29 cellular contexts compared by ENCODE assay signal in the genomic region with DNA sequence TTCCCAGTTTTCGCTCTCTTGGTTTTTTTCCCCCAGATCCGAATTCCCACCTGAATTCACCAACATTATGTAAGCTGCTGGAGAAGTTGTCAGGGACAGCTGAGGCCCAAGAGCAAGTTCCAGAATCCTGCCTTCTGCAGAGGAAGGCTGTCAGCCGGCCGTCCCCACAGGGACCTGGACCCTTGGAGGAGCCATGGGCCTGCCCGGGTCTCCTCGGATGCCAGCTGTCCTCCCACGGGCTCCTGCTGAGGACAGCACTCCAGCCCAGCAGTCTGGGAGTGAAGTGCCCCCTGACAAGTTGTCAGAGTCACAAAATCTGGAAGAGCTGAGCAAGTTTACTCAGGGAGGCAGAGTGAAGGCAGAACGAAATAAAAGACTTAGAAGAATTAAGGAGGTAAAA.
"Had no signal": no experiment of that assay in that cellular context is flagged by ENCODE, and none has a peak within 500 bp of the region (broad histone marks: within the 10 kb centered on the region; RNA-seq: fewer than 3 reads in every experiment).

No MANE protein-coding gene starts in this region.

- H3K27me3 Mint-ChIP-seq: activated B cell treated with CpG ODN at 0.5 μM for 24 hours; brain; stimulated activated memory B cell treated with anti-CD40 and anti-IgM and Interleukin-4, amounts not matched to agents 10 μg/mL and 1 μg/mL and 100 μg/mL, for 72 hours had no signal

- H3K9me3 Mint-ChIP-seq: activated B cell treated with CpG ODN at 0.5 μM for 24 hours; activated naive CD8-positive, alpha-beta T cell treated with anti-CD3 and anti-CD28 coated beads for 36 hours; activated T-cell treated with anti-CD3 and anti-CD28 coated beads, Interleukin-2, amount 50 U/mL, for 72 hours; dendritic cell treated with granulocyte-macrophage colony-stimulating factor and Interleukin-4, amounts not matched to agents 40 ng/mL and 50 ng/mL, for 4 days; endodermal cell; stimulated activated memory B cell treated with anti-CD40 and anti-IgM and Interleukin-4, amounts not matched to agents 10 μg/mL and 1 μg/mL and 100 μg/mL, for 72 hours; stimulated activated naive CD8-positive, alpha-beta T cell treated with anti-CD3 and anti-CD28 coated beads, Interleukin-15, amount 100 ng/mL, for 72 hours; T-helper 2 cell treated with Interferon-gamma antibody and Interleukin-4, amounts not matched to agents 5 μg/mL and 100 μg/mL, for 36 hours had no signal

- ATAC-seq: activated CD4-positive, alpha-beta T cell treated with anti-CD3 and anti-CD28 coated beads for 36 hours; activated T-cell treated with anti-CD3 and anti-CD28 coated beads, Interleukin-2, amount 50 U/mL, for 72 hours; foreskin keratinocyte; stimulated activated memory B cell treated with anti-CD40 and anti-IgM and Interleukin-4, amounts not matched to agents 10 μg/mL and 1 μg/mL and 100 μg/mL, for 72 hours; stimulated activated naive CD8-positive, alpha-beta T cell treated with anti-CD3 and anti-CD28 coated beads, Interleukin-15, amount 100 ng/mL, for 72 hours had no signal

- H3K27ac ChIP-seq: adrenal gland, esophagus muscularis mucosa, foreskin keratinocyte, left ventricle myocardium inferior, ovary, prostate gland had no signal

- H3K4me3 ChIP-seq: adrenal gland, esophagus muscularis mucosa, left ventricle myocardium inferior, ovary, prostate gland, smooth muscle cell had no signal

- H3K4me1 ChIP-seq: adrenal gland, foreskin keratinocyte, left ventricle myocardium inferior, prostate gland had no signal

- H3K9me3 ChIP-seq: adrenal gland, esophagus muscularis mucosa, left ventricle myocardium inferior, ovary, prostate gland had no signal

- H3K4me3 Mint-ChIP-seq: activated B cell treated with CpG ODN at 0.5 μM for 24 hours; activated CD4-positive, alpha-beta T cell treated with anti-CD3 and anti-CD28 coated beads for 36 hours; activated naive CD8-positive, alpha-beta T cell treated with anti-CD3 and anti-CD28 coated beads for 36 hours; activated T-cell treated with anti-CD3 and anti-CD28 coated beads, Interleukin-2, amount 50 U/mL, for 72 hours; brain; dendritic cell treated with granulocyte-macrophage colony-stimulating factor and Interleukin-4, amounts not matched to agents 40 ng/mL and 50 ng/mL, for 4 days; endodermal cell; naive B cell; stimulated activated memory B cell treated with anti-CD40 and anti-IgM and Interleukin-4, amounts not matched to agents 10 μg/mL and 1 μg/mL and 100 μg/mL, for 72 hours; stimulated activated naive CD8-positive, alpha-beta T cell treated with anti-CD3 and anti-CD28 coated beads, Interleukin-15, amount 100 ng/mL, for 72 hours; T-helper 2 cell treated with Interferon-gamma antibody and Interleukin-4, amounts not matched to agents 5 μg/mL and 100 μg/mL, for 36 hours had no signal

- H3K4me2 ChIP-seq: smooth muscle cell had no signal

- H3K36me3 Mint-ChIP-seq: activated naive CD8-positive, alpha-beta T cell treated with anti-CD3 and anti-CD28 coated beads for 36 hours; brain; naive B cell; stimulated activated memory B cell treated with anti-CD40 and anti-IgM and Interleukin-4, amounts not matched to agents 10 μg/mL and 1 μg/mL and 100 μg/mL, for 72 hours had no signal

- H3K27me3 ChIP-seq: adrenal gland, esophagus muscularis mucosa, foreskin keratinocyte, ovary had no signal

- H3K27ac Mint-ChIP-seq: activated B cell treated with CpG ODN at 0.5 μM for 24 hours; activated CD4-positive, alpha-beta T cell treated with anti-CD3 and anti-CD28 coated beads for 36 hours; activated naive CD8-positive, alpha-beta T cell treated with anti-CD3 and anti-CD28 coated beads for 36 hours; activated T-cell treated with anti-CD3 and anti-CD28 coated beads, Interleukin-2, amount 50 U/mL, for 72 hours; dendritic cell treated with granulocyte-macrophage colony-stimulating factor and Interleukin-4, amounts not matched to agents 40 ng/mL and 50 ng/mL, for 4 days; endodermal cell; naive B cell; stimulated activated memory B cell treated with anti-CD40 and anti-IgM and Interleukin-4, amounts not matched to agents 10 μg/mL and 1 μg/mL and 100 μg/mL, for 72 hours; T-helper 2 cell treated with Interferon-gamma antibody and Interleukin-4, amounts not matched to agents 5 μg/mL and 100 μg/mL, for 36 hours had no signal

- DNase-seq: activated B cell treated with CpG ODN at 0.5 μM for 24 hours; activated CD4-positive, alpha-beta T cell treated with anti-CD3 and anti-CD28 coated beads for 36 hours; activated effector memory CD4-positive, alpha-beta T cell treated with Interleukin-2 at 50 U/mL for 16 hours; activated naive CD4-positive, alpha-beta T cell treated with Interleukin-2 at 50 U/mL for 16 hours; activated naive CD8-positive, alpha-beta T cell treated with anti-CD3 and anti-CD28 coated beads for 36 hours; activated T-cell treated with anti-CD3 and anti-CD28 coated beads for 4 hours; activated T-cell treated with anti-CD3 and anti-CD28 coated beads, Interleukin-2, amount 50 U/mL, for 72 hours; adrenal gland; aorta; caudate nucleus; endodermal cell; foreskin keratinocyte; left ventricle myocardium inferior; naive B cell; ovary; retina; stimulated activated CD4-positive, alpha-beta T cell treated with anti-CD3 and anti-CD28 coated beads, Interleukin-1b, Interleukin-23, amount 100 ng/mL, for 48 hours; stimulated activated CD4-positive, alpha-beta T cell treated with anti-CD3 and anti-CD28 coated beads, Interleukin-4, amount 100 ng/mL, for 4 hours; stimulated activated CD8-positive, alpha-beta memory T cell treated with anti-CD3 and anti-CD28 coated beads, Interleukin-4, amount 100 ng/mL, for 48 hours; stimulated activated naive CD8-positive, alpha-beta T cell treated with anti-CD3 and anti-CD28 coated beads, Interleukin-15, amount 100 ng/mL, for 72 hours; substantia nigra; T-helper 1 cell had no signal

- H3K36me3 ChIP-seq: adrenal gland, esophagus muscularis mucosa, left ventricle myocardium inferior, ovary, prostate gland had no signal

- H3K4me1 Mint-ChIP-seq: activated B cell treated with CpG ODN at 0.5 μM for 24 hours; activated CD4-positive, alpha-beta T cell treated with anti-CD3 and anti-CD28 coated beads for 36 hours; activated naive CD8-positive, alpha-beta T cell treated with anti-CD3 and anti-CD28 coated beads for 36 hours; naive B cell; stimulated activated memory B cell treated with anti-CD40 and anti-IgM and Interleukin-4, amounts not matched to agents 10 μg/mL and 1 μg/mL and 100 μg/mL, for 72 hours; stimulated activated naive CD8-positive, alpha-beta T cell treated with anti-CD3 and anti-CD28 coated beads, Interleukin-15, amount 100 ng/mL, for 72 hours had no signal
